12 cellular contexts compared by ENCODE assay signal in the genomic region with DNA sequence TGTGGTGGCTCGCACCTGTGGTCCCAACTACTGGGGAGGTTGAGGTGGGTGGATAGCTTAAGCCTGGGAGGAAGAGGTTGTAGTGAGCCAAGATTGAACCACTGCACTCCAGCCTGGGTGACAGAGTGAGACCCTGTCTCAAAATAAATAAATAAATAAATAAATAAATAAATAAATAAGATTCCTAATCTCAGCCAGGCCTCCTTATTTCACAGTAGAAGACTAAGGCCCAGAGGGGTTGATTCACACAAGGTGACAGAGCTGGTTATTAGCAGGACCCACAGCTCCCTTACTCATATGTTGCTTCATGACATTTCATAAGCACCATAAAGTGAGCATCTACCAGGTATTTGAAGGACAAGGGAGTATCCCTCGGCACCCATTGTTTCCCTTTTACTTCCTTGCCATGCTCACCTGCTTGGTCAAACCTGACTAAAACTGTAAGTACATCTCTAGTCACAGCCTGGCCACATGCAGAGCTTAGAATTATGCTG.
"Had no signal": no experiment of that assay in that cellular context is flagged by ENCODE, and none has a peak within 500 bp of the region (broad histone marks: within the 10 kb centered on the region; RNA-seq: fewer than 3 reads in every experiment).

No MANE protein-coding gene starts in this region.

- H3K27me3 ChIP-seq: brain microvascular endothelial cell, hepatocyte had no signal

- H3K4me3 ChIP-seq: hepatocyte had no signal

- H3K27ac ChIP-seq: brain microvascular endothelial cell, hepatocyte had no signal

- H3K4me2 ChIP-seq: hepatocyte had no signal

- H3K36me3 ChIP-seq: brain microvascular endothelial cell had no signal

- FAIRE-seq: endothelial cell of umbilical vein had no signal

- DNase-seq: activated CD4-positive, alpha-beta T cell treated with anti-CD3 and anti-CD28 coated beads, Interleukin-2, amount 10 ng/mL, durations not matched to agents 7 days and 5 days; activated CD8-positive, alpha-beta memory T cell treated with anti-CD3 and anti-CD28 coated beads for 24 hours; activated gamma-delta T cell treated with Interleukin-2 at 50 U/mL for 16 hours; amygdala; brain microvascular endothelial cell; cerebellar nuclear complex; effector CD8-positive, alpha-beta T cell; stimulated activated CD4-positive, alpha-beta T cell treated with anti-CD3 and anti-CD28 coated beads, Interleukin-12 subunit alpha, Interleukin-12 subunit beta, amount 100 ng/mL, for 4 hours; stimulated activated CD4-positive, alpha-beta T cell treated with anti-CD3 and anti-CD28 coated beads, Interleukin-2, amount 100 ng/mL, for 24 hours had no signal

- H3K79me2 ChIP-seq: hepatocyte had no signal

- H2AFZ ChIP-seq: hepatocyte had no signal

- ATAC-seq: sciatic nerve had no signal
